Comparison of ENCODE assay signal across 14 cellular contexts in the genomic region with DNA sequence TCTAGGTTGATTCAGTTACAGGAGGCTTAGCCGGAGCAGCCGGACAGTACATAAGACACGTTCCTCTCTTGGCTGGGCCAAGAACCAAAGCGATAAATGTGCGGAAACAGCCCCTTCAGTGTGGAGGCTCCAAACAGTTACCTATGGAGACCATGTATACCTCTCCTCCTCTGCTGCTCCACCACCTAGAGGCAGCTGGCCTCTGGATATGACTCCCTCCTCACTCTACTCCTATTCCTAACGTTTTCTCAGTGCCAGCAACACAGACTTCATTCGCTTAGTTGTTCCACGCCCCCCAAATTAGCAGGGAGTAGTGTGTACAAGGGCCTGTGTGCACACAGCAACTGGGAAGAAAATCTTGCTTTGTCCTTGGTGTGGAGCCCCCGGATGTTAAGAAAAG.
DNase-seq lines count a peak whose midpoint lies in the region; ATAC-seq and TF ChIP-seq lines count a peak whose summit lies in the region.
"Had no signal": no experiment of that assay in that cellular context is flagged by ENCODE, and none has a peak within 500 bp of the region (broad histone marks: within the 10 kb centered on the region; RNA-seq: fewer than 3 reads in every experiment).

No MANE protein-coding gene starts in this region.

- no peak for ATAC-seq in GM21390 (IDR thresholded peaks at IDR 0.05; ENCODE audit: unreplicated experiment)
- no peak for ATAC-seq in HG03521 (IDR thresholded peaks at IDR 0.05; ENCODE audit: unreplicated experiment)
- ATAC-seq: CD8-positive, alpha-beta T cell; K562 had no signal

- H3K27me3 Mint-ChIP-seq in mesothelial cell of epicardium (ENCODE audit: low read depth), result no peaks in the 10 kb centered on the region
- H3K27me3 Mint-ChIP-seq in type B pancreatic cell, result peaks cover 3% of the 10 kb centered on the region

- in situ Hi-C loops in SK-MEL-5 (cut with HindIII; ENCODE audit: low pct_unique_long_range_greater_than_20kb, low sequenced_read_pairs), result no loop called here

- peak; percentile 0 for DNase-seq in NCI-H2227 (lab: John Stamatoyannopoulos, UW; ENCODE audit: unreplicated experiment)
- no peak for DNase-seq in NCI-H2227 treated with DMSO at 0.1 percent for 48 hours (lab: John Stamatoyannopoulos, UW)
- peak; percentile 0 for DNase-seq in SK-MEL-5 (ENCODE audit: low read depth, low spot score)
- no peak for DNase-seq in mesothelial cell of epicardium (ENCODE audit: low spot score in 2 of 2, unreplicated experiment in 2 of 2)
- no peak for DNase-seq in type B pancreatic cell (ENCODE audit: extremely low spot score, unreplicated experiment)
- no peak for DNase-seq in GM10266 (ENCODE audit: extremely low spot score)
- DNase-seq: 8988T; CD8-positive, alpha-beta T cell; NCI-H187 treated with DMSO at 0.1 percent for 48 hours; NCI-H510A treated with DMSO at 0.1 percent for 48 hours; NK-92 treated with Interleukin-12 subunit alpha and Interleukin-12 subunit beta, amount 100 ng/mL, for 24 hours had no signal

- no peaks in the 10 kb centered on the region for H3K36me3 Mint-ChIP-seq in mesothelial cell of epicardium
- no peaks in the 10 kb centered on the region for H3K36me3 Mint-ChIP-seq in type B pancreatic cell
- H3K36me3 Mint-ChIP-seq: CD8-positive, alpha-beta T cell had no signal

- no peaks in the 10 kb centered on the region for H3K4me1 Mint-ChIP-seq in mesothelial cell of epicardium
- H3K4me1 Mint-ChIP-seq in type B pancreatic cell (ENCODE audit: unreplicated experiment), result peaks cover 4% of the 10 kb centered on the region

- TF ChIP-seq CTCF in mesothelial cell of epicardium (IDR thresholded peaks at IDR 0.05; ENCODE audit: unreplicated experiment) (no peak), type B pancreatic cell (conservative IDR thresholded peaks at IDR 0.05) (no peak), GM10266 (IDR thresholded peaks at IDR 0.05; ENCODE audit: control insufficient read depth, insufficient read depth, low read depth, missing control alignments) (no peak)

- H3K4me3 Mint-ChIP-seq in mesothelial cell of epicardium, result peak overlapping the region; percentile 48
- H3K4me3 Mint-ChIP-seq in type B pancreatic cell, result peak overlapping the region; percentile 61
- H3K4me3 Mint-ChIP-seq: CD8-positive, alpha-beta T cell had no signal

- H3K27ac Mint-ChIP-seq in mesothelial cell of epicardium, result no peak overlapping the region
- H3K27ac Mint-ChIP-seq in type B pancreatic cell, result no peak overlapping the region
- H3K27ac Mint-ChIP-seq: CD8-positive, alpha-beta T cell had no signal

- no peaks in the 10 kb centered on the region for H3K9me3 Mint-ChIP-seq in mesothelial cell of epicardium
- no peaks in the 10 kb centered on the region for H3K9me3 Mint-ChIP-seq in type B pancreatic cell
- H3K9me3 Mint-ChIP-seq: CD8-positive, alpha-beta T cell had no signal

Comparison
In these comparisons a context has a peak if more than half of its experiments do, and no peak if none do; other contexts are left out.
1. DNase-seq: peak in NCI-H2227 (single experiment) and SK-MEL-5 (single experiment); none in NCI-H2227 treated with DMSO at 0.1 percent for 48 hours (single experiment), mesothelial cell of epicardium (0 of 2), type B pancreatic cell (single experiment) and GM10266 (single experiment).